Comparison of ENCODE assay signal across 1 cellular context in genomic region chr18:22673182-22673862, GRCh38.
TF ChIP-seq lines count a peak whose summit lies in the region.

No MANE protein-coding gene starts in this region.

TF ChIP-seq in GM12878, 131 proteins besides CTCF, POLR2A, EP300 and RAD21 (continued from another document):
- no peak for TF ChIP-seq STAT3 (IDR thresholded peaks at IDR 0.05; ENCODE audit: low read depth, low read length)
